ENCODE assay signal across 21 cellular contexts in genomic region chr10:84117683-84118394, GRCh38. TPM values are rescaled to one million over a fixed set of nuclear protein-coding genes. Genes with fewer than 3 reads are reported as not detected.
"Had no signal": no experiment of that assay in that cellular context is flagged by ENCODE, and none has a peak within 500 bp of the region (broad histone marks: within the 10 kb centered on the region; RNA-seq: fewer than 3 reads in every experiment).

No MANE protein-coding gene starts in this region.

- H3K27ac Mint-ChIP-seq: activated CD4-positive, alpha-beta memory T cell treated with anti-CD3 and anti-CD28 coated beads for 36 hours; activated CD4-positive, alpha-beta T cell treated with anti-CD3 and anti-CD28 coated beads for 36 hours; activated CD8-positive, alpha-beta memory T cell treated with anti-CD3 and anti-CD28 coated beads, Interleukin-2, amount 10 ng/mL, durations not matched to agents 7 days and 5 days; naive B cell; stimulated activated memory B cell treated with anti-CD40 and anti-IgM and Interleukin-4, amounts not matched to agents 10 μg/mL and 1 μg/mL and 100 μg/mL, for 72 hours; T-helper 1 cell treated with Interleukin-12 subunit alpha and Interleukin-12 subunit beta and Interleukin-4 antibody, amounts not matched to agents 30 μg/mL and 1 μg/mL, for 36 hours had no signal

- H3K27ac ChIP-seq: coronary artery, transverse colon, vagina had no signal

- ATAC-seq: activated CD4-positive, alpha-beta T cell treated with anti-CD3 and anti-CD28 coated beads for 36 hours; activated CD8-positive, alpha-beta memory T cell treated with anti-CD3 and anti-CD28 coated beads, Interleukin-2, amount 10 ng/mL, durations not matched to agents 7 days and 5 days; left lobe of liver; stimulated activated memory B cell treated with anti-CD40 and anti-IgM and Interleukin-4, amounts not matched to agents 10 μg/mL and 1 μg/mL and 100 μg/mL, for 72 hours had no signal

- H3K27me3 ChIP-seq: pancreas, transverse colon, vagina had no signal

- H3K9me3 ChIP-seq: pancreas, transverse colon, vagina had no signal

- H3K4me3 ChIP-seq: coronary artery, pancreas, transverse colon, vagina had no signal

- H3K4me1 Mint-ChIP-seq: activated CD8-positive, alpha-beta memory T cell treated with anti-CD3 and anti-CD28 coated beads, Interleukin-2, amount 10 ng/mL, durations not matched to agents 7 days and 5 days; naive B cell; stimulated activated memory B cell treated with anti-CD40 and anti-IgM and Interleukin-4, amounts not matched to agents 10 μg/mL and 1 μg/mL and 100 μg/mL, for 72 hours had no signal

- H3K36me3 ChIP-seq: pancreas, transverse colon, vagina had no signal

- H3K4me3 Mint-ChIP-seq: activated CD4-positive, alpha-beta memory T cell treated with anti-CD3 and anti-CD28 coated beads for 36 hours; activated CD4-positive, alpha-beta T cell treated with anti-CD3 and anti-CD28 coated beads for 36 hours; activated CD8-positive, alpha-beta memory T cell treated with anti-CD3 and anti-CD28 coated beads, Interleukin-2, amount 10 ng/mL, durations not matched to agents 7 days and 5 days; stimulated activated memory B cell treated with anti-CD40 and anti-IgM and Interleukin-4, amounts not matched to agents 10 μg/mL and 1 μg/mL and 100 μg/mL, for 72 hours; T-helper 1 cell treated with Interleukin-12 subunit alpha and Interleukin-12 subunit beta and Interleukin-4 antibody, amounts not matched to agents 30 μg/mL and 1 μg/mL, for 36 hours had no signal

- H3K4me1 ChIP-seq: pancreas, transverse colon, vagina had no signal

- H3K36me3 Mint-ChIP-seq: activated CD4-positive, alpha-beta memory T cell treated with anti-CD3 and anti-CD28 coated beads for 36 hours; activated CD8-positive, alpha-beta memory T cell treated with anti-CD3 and anti-CD28 coated beads, Interleukin-2, amount 10 ng/mL, durations not matched to agents 7 days and 5 days; naive B cell; stimulated activated memory B cell treated with anti-CD40 and anti-IgM and Interleukin-4, amounts not matched to agents 10 μg/mL and 1 μg/mL and 100 μg/mL, for 72 hours had no signal

- DNase-seq: activated CD8-positive, alpha-beta memory T cell treated with anti-CD3 and anti-CD28 coated beads, Interleukin-2, amount 10 ng/mL, durations not matched to agents 7 days and 5 days; activated effector memory CD4-positive, alpha-beta T cell treated with Interleukin-2 at 50 U/mL for 16 hours; activated naive CD4-positive, alpha-beta T cell treated with anti-CD3 and anti-CD28 coated beads, Interleukin-2, amount 50 U/mL, for 16 hours; activated T-cell treated with anti-CD3 and anti-CD28 coated beads, Interleukin-2, amount 50 U/mL, for 1 hour; effector CD4-positive, alpha-beta T cell; foreskin melanocyte; naive B cell; pancreas; stimulated activated CD4-positive, alpha-beta T cell treated with anti-CD3 and anti-CD28 coated beads, Interleukin-2, amount 100 ng/mL, for 48 hours; transverse colon had no signal

- H3K9me3 Mint-ChIP-seq: activated CD4-positive, alpha-beta memory T cell treated with anti-CD3 and anti-CD28 coated beads for 36 hours; T-helper 1 cell treated with Interleukin-12 subunit alpha and Interleukin-12 subunit beta and Interleukin-4 antibody, amounts not matched to agents 30 μg/mL and 1 μg/mL, for 36 hours had no signal

RNA-seq across cellular contexts. Expression of gene GPR15LG, which starts 55.8 kb away (rescaled TPM):
- total RNA-seq: activated CD4-positive, alpha-beta memory T cell treated with anti-CD3 and anti-CD28 coated beads for 36 hours; activated CD4-positive, alpha-beta T cell treated with anti-CD3 and anti-CD28 coated beads for 36 hours; activated CD8-positive, alpha-beta memory T cell treated with anti-CD3 and anti-CD28 coated beads, Interleukin-2, amount 10 ng/mL, durations not matched to agents 7 days and 5 days; cardiac septum; lung microvascular endothelial cell; mononuclear cell; subcutaneous adipose tissue had no signal
